14 cellular contexts compared by ENCODE assay signal in the genomic region with DNA sequence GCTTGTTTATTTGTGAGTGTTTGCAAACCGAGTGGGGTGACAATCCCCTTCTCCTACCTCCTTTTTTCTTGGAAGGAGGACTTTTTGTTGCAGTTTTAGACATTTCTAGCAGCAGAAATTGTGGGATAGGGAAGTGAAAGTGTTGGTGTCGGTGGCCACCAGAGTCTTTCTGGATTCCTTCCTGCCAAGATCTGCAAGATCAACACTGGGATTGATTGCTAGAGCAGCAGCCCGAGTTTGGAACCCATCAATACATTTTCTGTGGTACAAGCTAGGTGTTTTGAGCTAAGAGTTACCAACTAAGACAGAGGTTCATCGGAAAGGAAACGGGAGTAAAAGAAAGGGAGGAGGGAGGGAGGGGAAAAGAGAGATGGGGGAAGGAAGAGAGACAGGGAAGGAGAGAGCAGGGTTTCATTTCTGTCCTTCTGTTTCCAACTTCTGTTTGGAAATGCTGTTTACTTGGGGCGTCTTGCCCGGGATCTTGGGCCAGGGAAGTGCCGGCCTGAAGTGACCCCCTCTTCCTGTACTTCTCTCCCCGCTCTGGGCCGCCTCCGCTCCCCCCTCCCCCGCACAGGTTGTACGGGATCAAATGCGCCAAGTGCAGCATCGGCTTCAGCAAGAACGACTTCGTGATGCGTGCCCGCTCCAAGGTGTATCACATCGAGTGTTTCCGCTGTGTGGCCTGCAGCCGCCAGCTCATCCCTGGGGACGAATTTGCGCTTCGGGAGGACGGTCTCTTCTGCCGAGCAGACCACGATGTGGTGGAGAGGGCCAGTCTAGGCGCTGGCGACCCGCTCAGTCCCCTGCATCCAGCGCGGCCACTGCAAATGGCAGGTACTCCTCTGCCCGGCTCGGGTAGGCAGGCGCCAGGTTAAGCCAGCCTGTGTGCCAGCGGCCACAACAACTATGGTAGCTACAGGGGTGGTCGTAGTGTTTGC. TPM values are rescaled to one million over a fixed set of nuclear protein-coding genes. Genes with fewer than 3 reads are reported as not detected.
DNase-seq lines count a peak whose midpoint lies in the region; ATAC-seq, FAIRE-seq and TF ChIP-seq lines count a peak whose summit lies in the region.
"Had no signal": no experiment of that assay in that cellular context is flagged by ENCODE, and none has a peak within 500 bp of the region (broad histone marks: within the 10 kb centered on the region; RNA-seq: fewer than 3 reads in every experiment).

No MANE protein-coding gene starts in this region.

- no peak for FAIRE-seq in H1 (lab: Jason Lieb, UNC)

- H4K91ac ChIP-seq in H1 (replicated peaks; ENCODE audit: insufficient read length, low read length), result no peak overlapping the region

- peak overlapping the region; percentile 94; the same call in 1 of the 2 replicates for H2BK20ac ChIP-seq in H1 (ENCODE audit: low read length)

- POLR2A ChIA-PET in H1 (lab: Charles Lee; ENCODE audit: partially characterized antibody), result interaction anchor here (0.7 to 2.6 kb wide), 6 partner anchors 8 to 420 kb away, joined by 3 to 9 read pairs (median 4); no protein-coding TSS in a partner anchor
- POLR2A ChIA-PET in CD4-positive, alpha-beta T cell (lab: Charles Lee), result no interaction called here

- TF ChIP-seq CTCF in H1 (IDR thresholded peaks at IDR 0.05; ENCODE audit: control extremely low read depth in 1 of 3, insufficient read depth in 1 of 3, low read depth in 1 of 3, low read length in 3 of 3), result no peak
- no peak for TF ChIP-seq CTCF in neural crest cell (conservative IDR thresholded peaks at IDR 0.05)
- no peak for TF ChIP-seq CTCF in WERI-Rb-1 (IDR thresholded peaks at IDR 0.05; ENCODE audit: low read depth, low read length)
- no peak for TF ChIP-seq CTCF in CD4-positive, alpha-beta T cell (IDR thresholded peaks at IDR 0.05)

- peaks cover 14% of the 10 kb centered on the region for H3K4me1 Mint-ChIP-seq in neural crest cell
- H3K4me1 Mint-ChIP-seq in CD4-positive, alpha-beta T cell (ENCODE audit: low read depth), result no peaks in the 10 kb centered on the region
- H3K4me1 Mint-ChIP-seq: central memory CD8-positive, alpha-beta T cell had no signal

- H3K9me3 ChIP-seq in H1 (ENCODE audit: insufficient read depth in 2 of 2, low read depth in 1 of 2, low read length in 1 of 2) (no peaks in the 10 kb centered on the region; a peak in 1 of 4 replicates), WERI-Rb-1 (ENCODE audit: severe bottlenecking) (peaks cover 12% of the 10 kb centered on the region)
- no peaks in the 10 kb centered on the region for H3K9me3 ChIP-seq in CD4-positive, alpha-beta T cell (ENCODE audit: control insufficient read depth, low read length)
- H3K9me3 ChIP-seq: heart right ventricle, tibial artery had no signal

- peaks cover 12 to 43% (median 35%) of the 10 kb centered on the region in 4 experiments for H3K4me1 ChIP-seq in H1 (replicated peaks in 1 of 4; ENCODE audit: control insufficient read depth in 3 of 4, insufficient read depth in 4 of 4, low read length in 3 of 4)

- no peak overlapping the region for H2AK5ac ChIP-seq in H1 (ENCODE audit: low read depth, low read length)

- CTCF ChIA-PET in H1 (lab: Charles Lee; ENCODE audit: partially characterized antibody), result interaction anchor here (0.7 to 2.2 kb wide), 8 partner anchors 10 to 1268 kb away, joined by 3 to 6 read pairs (median 3); no protein-coding TSS in a partner anchor
- CTCF ChIA-PET in CD4-positive, alpha-beta T cell (lab: Charles Lee), result no interaction called here

- no peak overlapping the region for H3K9ac ChIP-seq in H1 (replicated peaks in 1 of 4; ENCODE audit: extremely low read depth in 1 of 4, low read depth in 3 of 4, low read length in 3 of 4)

- no peak overlapping the region for H2BK120ac ChIP-seq in H1 (replicated peaks; ENCODE audit: low read depth, low read length)

- peak overlapping the region; percentile 99 for H3K4me2 ChIP-seq in H1 (ENCODE audit: insufficient read depth in 1 of 2, low read depth in 2 of 2, low read length in 2 of 2)

- H3K23ac ChIP-seq in H1 (ENCODE audit: insufficient read length), result no peak overlapping the region

- H4K20me1 ChIP-seq in H1 (replicated peaks in 1 of 2; ENCODE audit: control insufficient read depth in 1 of 2, insufficient read depth in 2 of 2, low read length in 2 of 2), result peaks cover 8 to 21% of the 10 kb centered on the region in 2 experiments

- H3K4ac ChIP-seq in H1 (replicated peaks; ENCODE audit: insufficient read length, low read depth, low read length), result no peak overlapping the region

- WGBS in H1 (ENCODE audit: extremely low coverage in 1 of 2, insufficient coverage in 1 of 2, insufficient read length in 1 of 2, insufficient replicate concordance in 2 of 2, low coverage in 1 of 2, low lambda C conversion rate in 2 of 2, missing lambda C conversion rate in 1 of 2), 2 experiments, result 0% methylated on average over 31 of the region's 38 CpGs; no CpG with 5 or more reads in 1 of the 2 experiments

- intact Hi-C loops in CD4-positive, alpha-beta T cell (cut with DNase I, micrococcal nuclease), result no loop called here

- peaks cover 61 to 99% (median 85%) of the 10 kb centered on the region in 4 experiments for H3K27me3 ChIP-seq in H1 (replicated peaks in 1 of 4; ENCODE audit: control insufficient read depth in 3 of 4, extremely low read depth in 1 of 4, insufficient read depth in 3 of 4, low read length in 3 of 4)
- peaks cover 92% of the 10 kb centered on the region for H3K27me3 ChIP-seq in WERI-Rb-1 (ENCODE audit: insufficient read depth, low read depth, severe bottlenecking)
- H3K27me3 ChIP-seq in CD4-positive, alpha-beta T cell (ENCODE audit: control insufficient read depth, insufficient read depth, low read length), result peaks cover 82% of the 10 kb centered on the region

- H3K36me3 ChIP-seq in H1 (ENCODE audit: control insufficient read depth in 2 of 4, insufficient read depth in 4 of 4, low read length in 3 of 4) (no peaks in the 10 kb centered on the region), WERI-Rb-1 (no peaks in the 10 kb centered on the region)
- H3K36me3 ChIP-seq: heart right ventricle, tibial artery had no signal

- peak overlapping the region; percentile 52; the same call in 1 of the 2 replicates for H3K18ac ChIP-seq in H1 (ENCODE audit: extremely low read depth, low read length)

- no peak for TF ChIP-seq POLR2A in H1 (IDR thresholded peaks at IDR 0.05; ENCODE audit: control extremely low read depth in 1 of 2, low read depth in 2 of 2, low read length in 2 of 2)

- H3K36me3 Mint-ChIP-seq in neural crest cell (ENCODE audit: low read depth), result peaks cover 2% of the 10 kb centered on the region
- no peaks in the 10 kb centered on the region for H3K36me3 Mint-ChIP-seq in CD4-positive, alpha-beta T cell (ENCODE audit: low read depth)
- H3K36me3 Mint-ChIP-seq: natural killer cell treated with Interleukin-12 subunit alpha and Interleukin-12 subunit beta and Interleukin-15 and Interleukin-18, amount 100 ng/mL, for 72 hours had no signal

- no peaks in the 10 kb centered on the region for H3K9me3 Mint-ChIP-seq in neural crest cell
- H3K9me3 Mint-ChIP-seq in CD4-positive, alpha-beta T cell, result no peaks in the 10 kb centered on the region

- TF ChIP-seq RAD21 in H1 (IDR thresholded peaks at IDR 0.05 in 1 of 2, conservative IDR thresholded peaks at IDR 0.05 in 1 of 2; ENCODE audit: low read depth in 2 of 2, low read length in 2 of 2), result no peak

- peaks cover 99% of the 10 kb centered on the region for H3K27me3 Mint-ChIP-seq in neural crest cell (ENCODE audit: low read depth)
- H3K27me3 Mint-ChIP-seq in CD4-positive, alpha-beta T cell, result peaks cover 90% of the 10 kb centered on the region

- H4K8ac ChIP-seq in H1 (ENCODE audit: extremely low read depth, insufficient read depth, low read length), result peak overlapping the region; percentile 20; the same call in 1 of the 2 replicates

- peak overlapping the region; percentile 55 to 59 (median 58) for H3K4me3 ChIP-seq in H1 (ENCODE audit: extremely low read depth in 1 of 4, insufficient read depth in 2 of 4, low read depth in 3 of 4, low read length in 4 of 4)
- no peak overlapping the region for H3K4me3 ChIP-seq in WERI-Rb-1 (ENCODE audit: low read depth, low read length)

- in situ Hi-C loops in KBM-7 (cut with MboI; ENCODE audit: low pct_unique_long_range_greater_than_20kb, low sequenced_read_pairs), result no loop called here

- no peaks in the 10 kb centered on the region for H3K79me2 ChIP-seq in H1 (ENCODE audit: control insufficient read depth in 1 of 2, insufficient read depth in 2 of 2, low read length in 2 of 2)

- peaks cover 25% of the 10 kb centered on the region for H3K23me2 ChIP-seq in H1 (ENCODE audit: low read depth, low read length)

- no peak for ATAC-seq in CD4-positive, alpha-beta T cell (ENCODE audit: poor library complexity)
- ATAC-seq: heart right ventricle; natural killer cell treated with Interleukin-12 subunit alpha and Interleukin-12 subunit beta and Interleukin-15 and Interleukin-18, amount 100 ng/mL, for 72 hours had no signal

- no peaks in the 10 kb centered on the region for H3K79me1 ChIP-seq in H1 (ENCODE audit: low read depth, low read length)

- peak overlapping the region; percentile 58; the same call in 1 of the 2 replicates for H2AFZ ChIP-seq in H1 (ENCODE audit: low read length)

- no peak overlapping the region for H3K27ac ChIP-seq in H1 (ENCODE audit: low read depth, low read length)
- no peak overlapping the region for H3K27ac ChIP-seq in WERI-Rb-1
- H3K27ac ChIP-seq in CD4-positive, alpha-beta T cell (ENCODE audit: low read depth, low read length), result no peak overlapping the region
- H3K27ac ChIP-seq: heart right ventricle, tibial artery had no signal

- no peak for TF ChIP-seq EP300 in H1 (IDR thresholded peaks at IDR 0.05; ENCODE audit: borderline replicate concordance in 1 of 2, low read depth in 2 of 2, low read length in 2 of 2)

- peak overlapping the region; percentile 95; the same call in 1 of the 2 replicates for H2BK12ac ChIP-seq in H1 (ENCODE audit: low read depth, low read length)

- H2BK15ac ChIP-seq in H1 (ENCODE audit: low read length), result no peak overlapping the region

- H2BK5ac ChIP-seq in H1 (ENCODE audit: low read depth, low read length), result peak overlapping the region; percentile 67; the same call in 1 of the 2 replicates

- H3K27ac Mint-ChIP-seq in neural crest cell (ENCODE audit: unreplicated experiment), result no peak overlapping the region
- H3K27ac Mint-ChIP-seq in CD4-positive, alpha-beta T cell, result no peak overlapping the region
- H3K27ac Mint-ChIP-seq: natural killer cell treated with Interleukin-12 subunit alpha and Interleukin-12 subunit beta and Interleukin-15 and Interleukin-18, amount 100 ng/mL, for 72 hours had no signal

- H3K56ac ChIP-seq in H1 (replicated peaks; ENCODE audit: insufficient read length, low read depth, low read length), result no peak overlapping the region

- DNase-seq in COLO668 (lab: John Stamatoyannopoulos, UW; ENCODE audit: unreplicated experiment) (peak; percentile 46), KBM-7 (peak; percentile 29), H1 (ENCODE audit: low read depth in 1 of 2, low spot score in 2 of 2) (peak in 1 of 2 experiments; percentile 74), neural crest cell (ENCODE audit: low read depth, low spot score) (no peak), globus pallidus (ENCODE audit: low spot score) (no peak), WERI-Rb-1 (no peak), NCI-H345 treated with DMSO at 0.1 percent for 48 hours (lab: John Stamatoyannopoulos, UW; ENCODE audit: unreplicated experiment) (no peak)
- DNase-seq in CD4-positive, alpha-beta T cell, result no peak
- DNase-seq: activated T-cell treated with anti-CD3 and anti-CD28 coated beads, Interleukin-2, amount 50 U/mL, for 1 hour; heart right ventricle; tibial artery had no signal

- H4K5ac ChIP-seq in H1 (ENCODE audit: insufficient read length, low read depth, low read length), result no peak overlapping the region

- H3K4me3 Mint-ChIP-seq in neural crest cell, result peak overlapping the region; percentile 47
- no peak overlapping the region for H3K4me3 Mint-ChIP-seq in CD4-positive, alpha-beta T cell
- H3K4me3 Mint-ChIP-seq: central memory CD8-positive, alpha-beta T cell; natural killer cell treated with Interleukin-12 subunit alpha and Interleukin-12 subunit beta and Interleukin-15 and Interleukin-18, amount 100 ng/mL, for 72 hours had no signal

- no peak overlapping the region for H3K14ac ChIP-seq in H1 (ENCODE audit: insufficient read length)

RNA-seq across cellular contexts. Expression of a gene that starts 3.9 kb away (rescaled TPM):
- 0.19 TPM in 1 of 2 replicates, not detected in the other for total RNA-seq in H1 (2021; fragmentation: NEBNext Ultra II Directional; extraction: Animal tissue kit (Norgen Biotek cat#: 25700))
- polyA plus RNA-seq in H1 (2011; rRNA removed), result 0.05 and 0.14 TPM in 2 replicates
- 0.05 TPM for polyA plus RNA-seq in H1 (2011; cell fraction: cytosol; rRNA removed)
- 0.11 TPM for polyA plus RNA-seq in H1 (2011; cell fraction: nucleus; rRNA removed)
- 0.13 to 0.24 TPM in 2 of 4 replicates, not detected in the others for polyA plus RNA-seq in H1 (2012, experiment 1 of 2)
- polyA plus RNA-seq in H1 (2012, experiment 2 of 2), result 0.14 TPM
- 0.20 TPM for polyA plus RNA-seq in H1 (2013, experiment 1 of 2)
- 0.18 TPM for polyA plus RNA-seq in H1 (2013, experiment 2 of 2)
- polyA minus RNA-seq in H1 (2011; rRNA and poly(A)+ RNA removed), result 0.09 and 0.44 TPM in 2 replicates
- not detected for polyA minus RNA-seq in H1 (2011; cell fraction: cytosol; rRNA and poly(A)+ RNA removed)
- polyA minus RNA-seq in H1 (2011; cell fraction: nucleus; rRNA and poly(A)+ RNA removed), result not detected
- total RNA-seq in neural crest cell, result 9.4 and 9.8 TPM in 2 replicates
- total RNA-seq in CD4-positive, alpha-beta T cell, result not detected
- total RNA-seq: heart right ventricle; natural killer cell treated with Interleukin-12 subunit alpha and Interleukin-12 subunit beta and Interleukin-15 and Interleukin-18, amount 100 ng/mL, for 72 hours; T-helper 2 cell treated with Interferon-gamma antibody and Interleukin-4, amounts not matched to agents 100 ng/mL and 5 ng/mL, for 36 hours had no signal
- polyA plus RNA-seq: heart right ventricle had no signal

Comparison
In these comparisons a context has a peak if more than half of its experiments do, and no peak if none do; other contexts are left out.
1. DNase-seq: peak in COLO668 (single experiment) and KBM-7 (single experiment); none in neural crest cell (single experiment), globus pallidus (single experiment), WERI-Rb-1 (single experiment), CD4-positive, alpha-beta T cell (0 of 10) and NCI-H345 treated with DMSO at 0.1 percent for 48 hours (single experiment).